Comparison of ENCODE assay signal across 8 cellular contexts in the genomic region with DNA sequence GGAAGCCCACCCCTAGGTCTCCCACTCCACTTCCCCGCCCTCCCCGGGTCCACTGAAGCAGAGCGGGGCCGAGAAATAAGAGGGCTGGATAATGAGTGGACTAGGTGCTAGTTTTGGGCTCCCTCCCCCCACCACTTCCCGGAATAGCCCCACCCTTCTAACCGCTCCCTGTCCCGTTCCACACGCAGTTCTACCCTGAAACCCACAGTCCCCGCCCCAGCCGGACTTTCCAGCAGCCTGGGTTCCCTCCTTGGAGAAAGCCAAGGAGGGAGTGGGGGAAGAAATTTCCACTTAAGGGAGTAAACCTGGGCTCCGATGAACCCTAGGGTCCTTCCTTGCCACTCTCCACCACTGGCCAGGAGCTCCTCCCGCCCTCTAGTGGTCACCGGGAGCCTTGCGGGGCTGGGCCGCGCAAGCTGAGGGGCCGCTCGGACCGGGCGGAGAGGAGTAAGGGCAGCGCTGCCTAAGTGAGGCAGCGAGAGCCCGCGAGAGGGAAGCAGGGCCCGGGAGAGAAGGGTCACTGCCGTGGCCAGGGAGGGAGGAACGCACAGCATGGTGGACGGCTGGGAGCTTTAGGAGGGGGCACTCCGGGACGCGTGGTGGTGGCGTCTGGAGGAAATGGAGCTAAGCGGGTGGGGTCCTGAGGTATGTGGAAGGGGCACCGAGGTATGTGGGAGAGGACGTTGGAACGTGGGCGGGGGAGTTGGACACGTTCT. TPM values are rescaled to one million over a fixed set of nuclear protein-coding genes. Genes with fewer than 3 reads are reported as not detected.
DNase-seq lines count a peak whose midpoint lies in the region; ATAC-seq, FAIRE-seq and TF ChIP-seq lines count a peak whose summit lies in the region.

No MANE protein-coding gene starts in this region.

- peak; percentile 88 for DNase-seq in SIG-M5 treated with dmso at 0.1 percent for 504 hours (lab: John Stamatoyannopoulos, UW; ENCODE audit: unreplicated experiment)
- DNase-seq in SIG-M5 (lab: John Stamatoyannopoulos, UW), result no peak
- peak; percentile 49 for DNase-seq in NCI-H2171 (lab: John Stamatoyannopoulos, UW)
- DNase-seq in WERI-Rb-1, result peak; percentile 99
- DNase-seq in bronchial epithelial cell (ENCODE audit: low read depth), result peak; percentile 89
- DNase-seq in inferior parietal cortex (ENCODE audit: extremely low spot score), result peak; percentile 79
- peak; percentile 95 for DNase-seq in spleen

- peak overlapping the region; percentile 40 for H3K4me3 ChIP-seq in WERI-Rb-1 (ENCODE audit: low read depth, low read length)
- H3K4me3 ChIP-seq in bronchial epithelial cell (ENCODE audit: low read depth, low read length), result peak overlapping the region; percentile 47
- H3K4me3 ChIP-seq in spleen, result peak overlapping the region; percentile 24 to 82 (median 58)

- no peaks in the 10 kb centered on the region for H3K27me3 ChIP-seq in WERI-Rb-1 (ENCODE audit: insufficient read depth, low read depth, severe bottlenecking)
- H3K27me3 ChIP-seq in bronchial epithelial cell (ENCODE audit: control insufficient read depth, insufficient read depth, low read length), result no peaks in the 10 kb centered on the region
- peaks cover 0 to 22% (median 0%) of the 10 kb centered on the region in 7 donors for H3K27me3 ChIP-seq in spleen (replicated peaks in 1 of 7)

- peak; percentile 100 for TF ChIP-seq CTCF in WERI-Rb-1 (IDR thresholded peaks at IDR 0.05; ENCODE audit: low read depth, low read length)
- TF ChIP-seq CTCF in bronchial epithelial cell (IDR thresholded peaks at IDR 0.05; ENCODE audit: insufficient read depth, low read length, severe bottlenecking), result peak; percentile 93
- peak; percentile 96 to 99 (median 98) for TF ChIP-seq CTCF in spleen (IDR thresholded peaks at IDR 0.05 in 8 of 11, conservative IDR thresholded peaks at IDR 0.05 in 3 of 11)

- no peak for FAIRE-seq in bronchial epithelial cell (lab: Jason Lieb, UNC)

- H3K27ac ChIP-seq in WERI-Rb-1 (peak overlapping the region; percentile 88), spleen (peak overlapping the region; percentile 15 to 86 (median 78))

- H3K4me1 ChIP-seq in spleen, result peaks cover 10 to 52% (median 41%) of the 10 kb centered on the region in 6 donors

- no peak for TF ChIP-seq POLR2A in spleen (IDR thresholded peaks at IDR 0.05)

- intact Hi-C loops in spleen (cut with DNase I; ENCODE audit: low total_unique reads), result no loop called here

- WGBS in spleen, 5 donors, result 0 to 1% (median 0%) methylated on average over 27 to 38 of the region's 38 CpGs

- H3K9me3 ChIP-seq in WERI-Rb-1 (ENCODE audit: severe bottlenecking) (no peaks in the 10 kb centered on the region), spleen (no peaks in the 10 kb centered on the region)

- ATAC-seq in HG03045 (IDR thresholded peaks at IDR 0.05; ENCODE audit: unreplicated experiment), result peak; percentile 73

- H3K36me3 ChIP-seq in WERI-Rb-1 (peaks cover 32% of the 10 kb centered on the region), bronchial epithelial cell (ENCODE audit: control insufficient read depth, insufficient read depth, low read length) (peaks cover 9% of the 10 kb centered on the region), spleen (peaks cover 0 to 5% (median 0%) of the 10 kb centered on the region in 6 donors)

RNA-seq across cellular contexts. Expression of a gene that starts 14.3 kb away (rescaled TPM):
- total RNA-seq in bronchial epithelial cell, result 16.3 and 19.6 TPM in 2 replicates
- total RNA-seq in spleen, result 10 to 100 TPM; 14.3 to 22.6 (median 20.5) TPM
- 10 to 100 TPM; 10.2 to 31.2 (median 27.7) TPM for polyA plus RNA-seq in spleen

RNA-seq across cellular contexts. Expression of a gene that starts 15.1 kb away (rescaled TPM):
- total RNA-seq in bronchial epithelial cell (48.4 and 49.5 TPM in 2 replicates), spleen (10 to 100 TPM; 28.2 to 40.9 (median 33.2) TPM)
- 10 to 100 TPM; 43.7 to 48.4 (median 44.5) TPM for polyA plus RNA-seq in spleen

RNA-seq across cellular contexts. Expression of a gene that starts 19.8 kb away (rescaled TPM):
- total RNA-seq in bronchial epithelial cell (0.26 and 0.64 TPM in 2 replicates), spleen (1 to 10 TPM in 6 of 7 donors, under 1 TPM in 1; 0.83 to 3.6 (median 1.6) TPM)
- polyA plus RNA-seq in spleen, result under 1 TPM; 0.35 to 0.77 (median 0.46) TPM

RNA-seq across cellular contexts. Expression of a gene that starts 20.3 kb away (rescaled TPM):
- total RNA-seq in bronchial epithelial cell (76.3 and 133 TPM in 2 replicates), spleen (100 to 1,000 TPM; 113 to 154 (median 136) TPM)
- polyA plus RNA-seq in spleen, result 100 to 1,000 TPM; 193 to 203 (median 200) TPM

RNA-seq across cellular contexts. Expression of a gene that starts 53.1 kb away (rescaled TPM):
- total RNA-seq in bronchial epithelial cell (37.4 and 43.5 TPM in 2 replicates), spleen (10 to 100 TPM; 25.0 to 62.4 (median 49.9) TPM)
- polyA plus RNA-seq in spleen, result 100 to 1,000 TPM; 205 to 262 (median 229) TPM
